10 cellular contexts compared by ENCODE assay signal in the genomic region with DNA sequence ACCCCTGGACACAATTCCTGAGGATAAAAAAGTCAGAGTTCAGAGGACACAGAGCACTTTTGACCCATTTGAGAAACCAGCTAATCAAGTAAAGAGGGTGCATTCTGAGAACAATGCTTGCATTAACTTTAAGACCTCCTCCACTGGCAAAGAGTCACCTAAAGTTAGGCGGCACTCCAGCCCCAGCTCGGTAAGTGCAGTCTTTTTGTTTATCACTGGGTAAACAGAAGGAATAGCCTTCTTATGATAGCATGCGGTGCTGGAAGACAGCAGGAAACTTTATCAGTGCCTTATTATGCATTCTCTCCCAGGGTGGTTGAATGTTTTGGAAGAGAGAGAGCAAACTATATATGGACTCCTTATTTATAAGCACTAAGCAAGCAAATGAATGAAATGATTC.
DNase-seq lines count a peak whose midpoint lies in the region; ATAC-seq and TF ChIP-seq lines count a peak whose summit lies in the region.
"Had no signal": no experiment of that assay in that cellular context is flagged by ENCODE, and none has a peak within 500 bp of the region (broad histone marks: within the 10 kb centered on the region; RNA-seq: fewer than 3 reads in every experiment).

No MANE protein-coding gene starts in this region.

- H3K27ac Mint-ChIP-seq in chondrocyte (ENCODE audit: unreplicated experiment) = peak overlapping the region; percentile 46
- H3K27ac Mint-ChIP-seq: activated naive CD8-positive, alpha-beta T cell treated with anti-CD3 and anti-CD28 coated beads for 36 hours had no signal

- peak overlapping the region in 1 of 10 experiments; percentile 0; a peak in 2 of 20 replicates for H3K4me3 ChIP-seq in BLaER1 treated with 17β-estradiol and CSF1 and Interleukin-3, amounts not matched to agents 10 nM and 100 nM
- no peak overlapping the region for H3K4me3 ChIP-seq in HUES48 (ENCODE audit: low read depth, low read length)
- no peak overlapping the region for H3K4me3 ChIP-seq in adrenal gland

- peaks cover 28 to 54% (median 40%) of the 10 kb centered on the region in 10 experiments for H3K4me1 ChIP-seq in BLaER1 treated with 17β-estradiol and CSF1 and Interleukin-3, amounts not matched to agents 10 nM and 100 nM
- H3K4me1 ChIP-seq in HUES48 (ENCODE audit: control insufficient read depth, insufficient read depth, low read length) (peaks cover 24% of the 10 kb centered on the region), adrenal gland (replicated peaks in 1 of 2) (no peaks in the 10 kb centered on the region)

- H3K9me3 Mint-ChIP-seq in chondrocyte (ENCODE audit: low read depth) = peaks cover 8% of the 10 kb centered on the region

- TF ChIP-seq POLR2A in adrenal gland (IDR thresholded peaks at IDR 0.05) = no peak

- intact Hi-C loops in adrenal gland (cut with DNase I) = no loop called here

- H3K4me1 Mint-ChIP-seq in chondrocyte (ENCODE audit: low read depth) = peaks cover 69% of the 10 kb centered on the region
- H3K4me1 Mint-ChIP-seq: activated naive CD8-positive, alpha-beta T cell treated with anti-CD3 and anti-CD28 coated beads for 36 hours had no signal

- no peaks in the 10 kb centered on the region for H4K20me1 ChIP-seq in BLaER1 treated with 17β-estradiol and CSF1 and Interleukin-3, amounts not matched to agents 10 nM and 100 nM

- peak overlapping the region in 8 of 11 experiments; percentile 4 to 76 (median 58); a peak in 12 of 22 replicates for H3K27ac ChIP-seq in BLaER1 treated with 17β-estradiol and CSF1 and Interleukin-3, amounts not matched to agents 10 nM and 100 nM
- H3K27ac ChIP-seq in HUES48 (ENCODE audit: low read depth, low read length) (peak overlapping the region; percentile 57), adrenal gland (no peak overlapping the region)

- H3K4me2 ChIP-seq in BLaER1 treated with 17β-estradiol and CSF1 and Interleukin-3, amounts not matched to agents 10 nM and 100 nM = peak overlapping the region in 10 of 11 experiments; percentile 25 to 79 (median 59); a peak in 18 of 22 replicates

- H3K27me3 ChIP-seq in BLaER1 treated with 17β-estradiol and CSF1 and Interleukin-3, amounts not matched to agents 10 nM and 100 nM = no peaks in the 10 kb centered on the region
- H3K27me3 ChIP-seq in HUES48 (ENCODE audit: control insufficient read depth, insufficient read depth, low read length) (no peaks in the 10 kb centered on the region), adrenal gland (no peaks in the 10 kb centered on the region)

- no peak overlapping the region for H3K4me3 Mint-ChIP-seq in chondrocyte (ENCODE audit: unreplicated experiment)
- H3K4me3 Mint-ChIP-seq: activated naive CD8-positive, alpha-beta T cell treated with anti-CD3 and anti-CD28 coated beads for 36 hours had no signal

- DNase-seq in chondrocyte (ENCODE audit: low spot score) (no peak), myocyte (ENCODE audit: low read depth) (peak; percentile 42), adrenal gland (no peak), NCI-H510A treated with DMSO at 0.1 percent for 48 hours (lab: John Stamatoyannopoulos, UW) (no peak), NCI-H2029 treated with DMSO at 0.1 percent for 48 hours (lab: John Stamatoyannopoulos, UW) (no peak)
- DNase-seq: activated naive CD8-positive, alpha-beta T cell treated with anti-CD3 and anti-CD28 coated beads for 36 hours; DND-41 had no signal

- ATAC-seq in GM19397 (IDR thresholded peaks at IDR 0.05; ENCODE audit: unreplicated experiment) = no peak

- peak overlapping the region in 2 of 11 experiments; percentile 39 to 40; a peak in 4 of 22 replicates for H3K9ac ChIP-seq in BLaER1 treated with 17β-estradiol and CSF1 and Interleukin-3, amounts not matched to agents 10 nM and 100 nM
- H3K9ac ChIP-seq in HUES48 (ENCODE audit: low read depth, low read length) = no peak overlapping the region

- H3K27me3 Mint-ChIP-seq in chondrocyte (ENCODE audit: low read depth) = no peaks in the 10 kb centered on the region

- H3K36me3 Mint-ChIP-seq in chondrocyte (ENCODE audit: low read depth) = peaks cover 13% of the 10 kb centered on the region
- H3K36me3 Mint-ChIP-seq: activated naive CD8-positive, alpha-beta T cell treated with anti-CD3 and anti-CD28 coated beads for 36 hours had no signal

- H3K36me3 ChIP-seq in BLaER1 treated with 17β-estradiol and CSF1 and Interleukin-3, amounts not matched to agents 10 nM and 100 nM = peaks cover 0 to 42% (median 29%) of the 10 kb centered on the region in 11 experiments; a peak in 17 of 22 replicates
- no peaks in the 10 kb centered on the region for H3K36me3 ChIP-seq in HUES48 (ENCODE audit: control insufficient read depth, insufficient read depth, low read length)
- no peaks in the 10 kb centered on the region for H3K36me3 ChIP-seq in adrenal gland (replicated peaks in 1 of 2)

- 64 to 78% (median 70%) methylated on average over 3 of the region's 3 CpGs for WGBS in adrenal gland, 4 donors

- peaks cover 23 to 36% (median 32%) of the 10 kb centered on the region in 11 experiments for H3K9me3 ChIP-seq in BLaER1 treated with 17β-estradiol and CSF1 and Interleukin-3, amounts not matched to agents 10 nM and 100 nM (replicated peaks in 1 of 11)
- H3K9me3 ChIP-seq in HUES48 (ENCODE audit: control insufficient read depth, insufficient read depth, low read length) = no peaks in the 10 kb centered on the region
- no peaks in the 10 kb centered on the region for H3K9me3 ChIP-seq in adrenal gland (replicated peaks in 1 of 3)

- TF ChIP-seq CTCF in chondrocyte (IDR thresholded peaks at IDR 0.05) = no peak
- no peak for TF ChIP-seq CTCF in adrenal gland (IDR thresholded peaks at IDR 0.05)

Comparison
In these comparisons a context has a peak if more than half of its experiments do, and no peak if none do; other contexts are left out.
1. H3K27ac ChIP-seq: peak in BLaER1 treated with 17β-estradiol and CSF1 and Interleukin-3, amounts not matched to agents 10 nM and 100 nM (8 of 11) and HUES48 (single experiment); none in adrenal gland (0 of 5).